In the genomic region with DNA sequence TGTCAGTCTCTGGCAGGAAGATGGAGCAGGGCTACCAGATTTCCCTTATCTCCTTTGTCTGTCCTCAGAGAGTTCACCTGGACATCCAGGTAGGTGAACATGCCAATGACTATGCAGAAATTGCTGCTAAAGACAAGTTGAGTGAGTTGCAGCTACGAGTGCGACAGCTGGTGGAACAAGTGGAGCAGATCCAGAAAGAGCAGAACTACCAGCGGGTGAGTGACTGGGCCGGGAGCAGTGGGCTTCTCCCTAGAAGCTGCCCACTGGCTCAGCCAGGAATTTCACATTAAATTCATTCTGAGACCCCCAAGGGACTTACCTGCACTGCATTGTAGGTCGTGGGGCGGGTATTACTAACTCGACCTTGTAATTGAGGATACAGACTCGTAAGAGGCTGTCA, we compare ENCODE assay signal across 21 cellular contexts. TPM values are rescaled to one million over a fixed set of nuclear protein-coding genes. Genes with fewer than 3 reads are reported as not detected.
DNase-seq lines count a peak whose midpoint lies in the region; ATAC-seq lines count a peak whose summit lies in the region.
"Had no signal": no experiment of that assay in that cellular context is flagged by ENCODE, and none has a peak within 500 bp of the region (broad histone marks: within the 10 kb centered on the region; RNA-seq: fewer than 3 reads in every experiment).

No MANE protein-coding gene starts in this region.

- H3K4me1 Mint-ChIP-seq in stimulated activated naive CD8-positive, alpha-beta T cell treated with anti-CD3 and anti-CD28 coated beads, Interleukin-15, Interleukin-2, amounts not matched to agents 100 ng/mL and 50 ng/mL, for 24 hours (ENCODE audit: low read depth) = peaks cover 43% of the 10 kb centered on the region

- H3K9ac ChIP-seq in NT2/D1 (ENCODE audit: insufficient read length, low read depth) = peak overlapping the region; percentile 28

- H3K4me3 Mint-ChIP-seq in stimulated activated naive CD8-positive, alpha-beta T cell treated with anti-CD3 and anti-CD28 coated beads, Interleukin-15, Interleukin-2, amounts not matched to agents 100 ng/mL and 50 ng/mL, for 24 hours = peak overlapping the region; percentile 99

- no peaks in the 10 kb centered on the region for H3K9me3 Mint-ChIP-seq in stimulated activated naive CD8-positive, alpha-beta T cell treated with anti-CD3 and anti-CD28 coated beads, Interleukin-15, Interleukin-2, amounts not matched to agents 100 ng/mL and 50 ng/mL, for 24 hours

- no peak overlapping the region for H3K4me3 ChIP-seq in NT2/D1 (ENCODE audit: insufficient read length, low read depth)
- H3K4me3 ChIP-seq: thoracic aorta had no signal

- peaks cover 52% of the 10 kb centered on the region for H3K36me3 Mint-ChIP-seq in stimulated activated naive CD8-positive, alpha-beta T cell treated with anti-CD3 and anti-CD28 coated beads, Interleukin-15, Interleukin-2, amounts not matched to agents 100 ng/mL and 50 ng/mL, for 24 hours (ENCODE audit: low read depth)

- H3K27me3 ChIP-seq in NT2/D1 (ENCODE audit: insufficient read depth, insufficient read length) = peaks cover 31% of the 10 kb centered on the region

- H3K36me3 ChIP-seq in NT2/D1 (ENCODE audit: insufficient read depth, insufficient read length, low read length) = peaks cover 39% of the 10 kb centered on the region

- no peaks in the 10 kb centered on the region for H3K4me1 ChIP-seq in NT2/D1 (ENCODE audit: insufficient read depth, insufficient read length)

- H3K27ac Mint-ChIP-seq in stimulated activated naive CD8-positive, alpha-beta T cell treated with anti-CD3 and anti-CD28 coated beads, Interleukin-15, Interleukin-2, amounts not matched to agents 100 ng/mL and 50 ng/mL, for 24 hours = peak overlapping the region; percentile 40

- H3K27me3 Mint-ChIP-seq in stimulated activated naive CD8-positive, alpha-beta T cell treated with anti-CD3 and anti-CD28 coated beads, Interleukin-15, Interleukin-2, amounts not matched to agents 100 ng/mL and 50 ng/mL, for 24 hours = peaks cover 16% of the 10 kb centered on the region

- no peak for ATAC-seq in stimulated activated naive CD8-positive, alpha-beta T cell treated with anti-CD3 and anti-CD28 coated beads, Interleukin-15, Interleukin-2, amounts not matched to agents 100 U/mL and 50 U/mL, for 24 hours
- ATAC-seq: HepG2 had no signal

- no peak for DNase-seq in stimulated activated naive CD8-positive, alpha-beta T cell treated with anti-CD3 and anti-CD28 coated beads, Interleukin-15, Interleukin-2, amounts not matched to agents 100 U/mL and 50 U/mL, for 24 hours
- DNase-seq in NT2/D1 (ENCODE audit: low read depth, low spot score) = no peak
- DNase-seq in mesenteric fat pad (ENCODE audit: low spot score) = peak; percentile 81
- no peak for DNase-seq in HuH-7 (ENCODE audit: low spot score)
- no peak for DNase-seq in midbrain (lab: John Stamatoyannopoulos, UW)
- no peak for DNase-seq in NCI-H187 (lab: John Stamatoyannopoulos, UW)
- DNase-seq: activated CD4-positive, CD25-positive, alpha-beta regulatory T cell treated with anti-CD3 and anti-CD28 coated beads, Interleukin-2, amount 50 U/mL, for 72 hours; activated effector memory CD4-positive, alpha-beta T cell treated with Interleukin-2 at 50 U/mL for 16 hours; anterior cingulate cortex; COR-L47; erythroblast; HCEC 1CT; hypothalamus; kidney; MG63; NCI-H1417 treated with DMSO at 0.1 percent for 48 hours; NCI-H526; retina had no signal

- H3K9me3 ChIP-seq in NT2/D1 (ENCODE audit: insufficient read depth, low read length) = no peaks in the 10 kb centered on the region
- H3K9me3 ChIP-seq: MG63, thoracic aorta had no signal

RNA-seq across cellular contexts. Expression of a gene that starts 2.1 kb away (rescaled TPM):
- total RNA-seq in mesenteric fat pad = 168 TPM

RNA-seq across cellular contexts. Expression of a gene that starts 5.9 kb away (rescaled TPM):
- total RNA-seq in mesenteric fat pad = 28.8 TPM

RNA-seq across cellular contexts. Expression of a gene that starts 39.7 kb away (rescaled TPM):
- total RNA-seq in mesenteric fat pad = 63.1 TPM
